In the genomic region with DNA sequence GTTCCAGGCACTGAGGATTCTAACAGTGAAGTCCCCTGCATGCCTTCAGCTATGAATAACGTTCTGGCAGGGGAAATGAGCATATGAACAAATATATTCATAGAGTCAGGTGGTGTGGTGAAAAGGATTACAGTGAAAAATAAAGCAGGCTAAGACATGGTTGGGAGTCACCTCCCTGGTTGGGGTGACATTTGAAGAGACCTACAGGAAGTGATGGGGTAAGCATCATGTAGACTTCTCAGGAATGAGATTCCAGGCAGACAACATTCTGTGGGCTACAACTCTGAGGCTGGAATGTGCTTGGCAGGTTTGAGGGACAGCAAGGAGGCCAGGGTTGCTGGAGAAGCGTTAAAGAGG, we compare ENCODE assay signal across 15 cellular contexts. TPM values are rescaled to one million over a fixed set of nuclear protein-coding genes. Genes with fewer than 3 reads are reported as not detected.
A peak's percentile ranks its signal among the peaks of the same experiment; 100 is the strongest.
DNase-seq lines count a peak whose midpoint lies in the region; ATAC-seq and TF ChIP-seq lines count a peak whose summit lies in the region.
"Had no signal": no experiment of that assay in that cellular context is flagged by ENCODE, and none has a peak within 500 bp of the region (broad histone marks: within the 10 kb centered on the region; RNA-seq: fewer than 3 reads in every experiment).

No MANE protein-coding gene starts in this region.

- intact Hi-C loops in esophagus squamous epithelium (cut with DNase I), result no loop called here

- no peaks in the 10 kb centered on the region for H3K9me3 ChIP-seq in esophagus squamous epithelium
- H3K9me3 ChIP-seq: right lobe of liver had no signal

- no peak for ATAC-seq in HG03159 (IDR thresholded peaks at IDR 0.05; ENCODE audit: unreplicated experiment)
- no peak for ATAC-seq in GM21423 (IDR thresholded peaks at IDR 0.05; ENCODE audit: unreplicated experiment)

- H3K4me1 Mint-ChIP-seq in osteocyte (ENCODE audit: unreplicated experiment), result peaks cover 37% of the 10 kb centered on the region

- CTCF ChIA-PET in RWPE1 (lab: Yijun Ruan, JAX), result no interaction called here

- H3K36me3 Mint-ChIP-seq in osteocyte (ENCODE audit: unreplicated experiment), result no peaks in the 10 kb centered on the region

- H3K4me3 ChIP-seq in AG10803 (ENCODE audit: low read length) (no peak overlapping the region), esophagus squamous epithelium (no peak overlapping the region)
- H3K4me3 ChIP-seq: right lobe of liver had no signal

- H3K27me3 ChIP-seq in esophagus squamous epithelium, result no peaks in the 10 kb centered on the region
- H3K27me3 ChIP-seq: right lobe of liver had no signal

- H3K27ac Mint-ChIP-seq in osteocyte (ENCODE audit: unreplicated experiment), result peak overlapping the region; percentile 80
- H3K27ac Mint-ChIP-seq: activated B cell treated with CpG ODN at 0.5 μM for 24 hours had no signal

- no peaks in the 10 kb centered on the region for H3K27me3 Mint-ChIP-seq in osteocyte (ENCODE audit: unreplicated experiment)

- H3K27ac ChIP-seq in RWPE1 (peak overlapping the region; percentile 97), esophagus squamous epithelium (peak overlapping the region; percentile 47 to 73 (median 62))
- H3K27ac ChIP-seq: right lobe of liver had no signal

- TF ChIP-seq POLR2A in esophagus squamous epithelium (IDR thresholded peaks at IDR 0.05), result no peak

- POLR2A ChIA-PET in RWPE1 (lab: Yijun Ruan, JAX; ENCODE audit: low non-redundant PET), result no interaction called here

- peaks cover 0 to 27% (median 7%) of the 10 kb centered on the region in 3 donors for H3K4me1 ChIP-seq in esophagus squamous epithelium
- H3K4me1 ChIP-seq: right lobe of liver had no signal

- WGBS in esophagus squamous epithelium, 2 donors, result 47 to 62% methylated on average over 2 of the region's 2 CpGs

- no peaks in the 10 kb centered on the region for H3K36me3 ChIP-seq in esophagus squamous epithelium
- H3K36me3 ChIP-seq: right lobe of liver had no signal

- H3K9me3 Mint-ChIP-seq in osteocyte (ENCODE audit: unreplicated experiment), result no peaks in the 10 kb centered on the region
- H3K9me3 Mint-ChIP-seq: activated B cell treated with CpG ODN at 0.5 μM for 24 hours had no signal

- no peak overlapping the region for H3K4me3 Mint-ChIP-seq in osteocyte (ENCODE audit: unreplicated experiment)

- peak; percentile 52 for DNase-seq in AG10803 (ENCODE audit: low read depth)
- DNase-seq in RWPE1 (ENCODE audit: low spot score), result no peak
- no peak for DNase-seq in esophagus squamous epithelium (lab: John Stamatoyannopoulos, UW)
- DNase-seq in osteocyte (ENCODE audit: extremely low spot score, unreplicated experiment), result no peak
- no peak for DNase-seq in activated CD4-positive, alpha-beta T cell treated with anti-CD3 and anti-CD28 coated beads for 4 hours
- no peak for DNase-seq in activated gamma-delta T cell treated with Interleukin-2 at 50 U/mL for 16 hours
- DNase-seq: activated B cell treated with CpG ODN at 0.5 μM for 24 hours, dermis blood vessel endothelial cell, DMS 273 treated with DMSO at 0.1 percent for 48 hours, islet precursor cell, NCI-H1048, NCI-H2227 treated with DMSO at 0.1 percent for 48 hours had no signal

- no peak for TF ChIP-seq CTCF in AG10803 (conservative IDR thresholded peaks at IDR 0.05; ENCODE audit: low read length)
- no peak for TF ChIP-seq CTCF in RWPE1 (conservative IDR thresholded peaks at IDR 0.05; ENCODE audit: low read depth)
- no peak for TF ChIP-seq CTCF in esophagus squamous epithelium (IDR thresholded peaks at IDR 0.05)
- no peak for TF ChIP-seq CTCF in osteocyte (IDR thresholded peaks at IDR 0.05)

RNA-seq across cellular contexts. Expression of gene FRMD4B, which starts 15.0 kb away (rescaled TPM):
- total RNA-seq in esophagus squamous epithelium (10 to 100 TPM; 37.5 to 66.2 (median 62.5) TPM), osteocyte (0.52 and 1.3 TPM in 2 replicates)
- total RNA-seq: activated B cell treated with CpG ODN at 0.5 μM for 24 hours had no signal

Comparison
In these comparisons a context has a peak if more than half of its experiments do, and no peak if none do; other contexts are left out.
1. RNA of gene FRMD4B, which starts 15.0 kb away (total RNA-seq): 37.5 to 66.2 TPM in esophagus squamous epithelium; 0.52 to 1.3 TPM in osteocyte; every median in the first group is over 10 times any median in the second.